ENCODE assay signal across 14 cellular contexts in the genomic region with DNA sequence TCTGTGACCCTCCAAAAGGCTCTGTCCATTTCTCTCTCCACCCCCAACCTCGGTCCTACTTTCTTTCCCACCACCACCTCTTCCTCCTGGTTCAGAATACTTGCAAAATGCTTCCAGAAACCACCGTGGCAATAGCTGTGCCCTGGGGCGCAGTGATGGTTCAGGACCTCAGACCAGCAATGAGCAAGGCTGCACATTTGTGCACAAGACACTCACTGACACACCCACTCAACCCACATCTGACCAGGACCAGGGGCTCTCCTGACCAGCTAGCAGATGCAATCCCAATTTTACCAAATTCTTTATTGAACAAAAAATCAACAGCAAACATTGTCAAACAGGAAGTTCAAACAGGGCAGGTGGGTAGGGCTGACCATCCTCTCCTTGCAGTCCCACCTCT. TPM values are rescaled to one million over a fixed set of nuclear protein-coding genes. Genes with fewer than 3 reads are reported as not detected.
DNase-seq lines count a peak whose midpoint lies in the region; ATAC-seq and TF ChIP-seq lines count a peak whose summit lies in the region.
"Had no signal": no experiment of that assay in that cellular context is flagged by ENCODE, and none has a peak within 500 bp of the region (broad histone marks: within the 10 kb centered on the region; RNA-seq: fewer than 3 reads in every experiment).

No MANE protein-coding gene starts in this region.

- no peaks in the 10 kb centered on the region for H3K36me3 Mint-ChIP-seq in activated naive CD4-positive, alpha-beta T cell treated with anti-CD3 and anti-CD28 coated beads, Interleukin-2, amount 50 U/mL, for 72 hours
- H3K36me3 Mint-ChIP-seq in WTC11, result no peaks in the 10 kb centered on the region

- no peak overlapping the region for H3K27ac ChIP-seq in lower lobe of right lung
- peak overlapping the region; percentile 87 for H3K27ac ChIP-seq in temporal lobe (ENCODE audit: low read depth, low read length)

- POLR2A ChIA-PET in WTC11 (lab: Charles Lee), result interaction anchor here (1.1 kb wide), 1 partner anchor 20 kb away, joined by 5 read pairs; no protein-coding TSS in a partner anchor

- H3K36me3 ChIP-seq in lower lobe of right lung, result no peaks in the 10 kb centered on the region

- ATAC-seq in activated naive CD4-positive, alpha-beta T cell treated with anti-CD3 and anti-CD28 coated beads, Interleukin-2, amount 50 U/mL, for 72 hours, result no peak
- ATAC-seq in WTC11, result no peak
- ATAC-seq in lower lobe of right lung, result no peak

- H3K9me3 ChIP-seq in lower lobe of right lung, result no peaks in the 10 kb centered on the region
- H3K9me3 ChIP-seq: Caco-2 had no signal

- peak overlapping the region; percentile 4 to 9 for H3K27ac Mint-ChIP-seq in activated naive CD4-positive, alpha-beta T cell treated with anti-CD3 and anti-CD28 coated beads, Interleukin-2, amount 50 U/mL, for 72 hours
- H3K27ac Mint-ChIP-seq in WTC11, result no peak overlapping the region
- H3K27ac Mint-ChIP-seq: stimulated activated naive CD8-positive, alpha-beta T cell treated with anti-CD3 and anti-CD28 coated beads, Interleukin-15, Interleukin-2, amounts not matched to agents 100 ng/mL and 50 ng/mL, for 24 hours had no signal

- no peaks in the 10 kb centered on the region for H3K27me3 Mint-ChIP-seq in WTC11 (ENCODE audit: low read depth)
- H3K27me3 Mint-ChIP-seq: stimulated activated naive CD8-positive, alpha-beta T cell treated with anti-CD3 and anti-CD28 coated beads, Interleukin-15, Interleukin-2, amounts not matched to agents 100 ng/mL and 50 ng/mL, for 24 hours had no signal

- intact Hi-C loops in lower lobe of right lung (cut with DNase I), result no loop called here

- TF ChIP-seq CTCF in WTC11 (IDR thresholded peaks at IDR 0.05), result no peak
- no peak for TF ChIP-seq CTCF in lower lobe of right lung (IDR thresholded peaks at IDR 0.05)

- CTCF ChIA-PET in WTC11 (lab: Charles Lee), result interaction anchor here (0.9 to 4.7 kb wide), 19 partner anchors 9 to 202 kb away, joined by 3 to 282 read pairs (median 19); partner anchors contain the start of genes ADGRB2 and COL16A1

- H3K9me3 Mint-ChIP-seq in activated naive CD4-positive, alpha-beta T cell treated with anti-CD3 and anti-CD28 coated beads, Interleukin-2, amount 50 U/mL, for 72 hours, result no peaks in the 10 kb centered on the region
- no peaks in the 10 kb centered on the region for H3K9me3 Mint-ChIP-seq in WTC11
- H3K9me3 Mint-ChIP-seq: stimulated activated naive CD8-positive, alpha-beta T cell treated with anti-CD3 and anti-CD28 coated beads, Interleukin-15, Interleukin-2, amounts not matched to agents 100 ng/mL and 50 ng/mL, for 24 hours had no signal

- H3K4me1 ChIP-seq in lower lobe of right lung, result no peaks in the 10 kb centered on the region

- H3K27me3 ChIP-seq in lower lobe of right lung (ENCODE audit: low read depth), result no peaks in the 10 kb centered on the region

- DNase-seq in activated naive CD4-positive, alpha-beta T cell treated with anti-CD3 and anti-CD28 coated beads, Interleukin-2, amount 50 U/mL, for 72 hours (ENCODE audit: low spot score in 2 of 2), result peak in 1 of 2 donors; percentile 48
- no peak for DNase-seq in activated naive CD4-positive, alpha-beta T cell (lab: John Stamatoyannopoulos, UW)
- DNase-seq in WTC11 (ENCODE audit: low spot score) (peak; percentile 1), lower lobe of right lung (peak; percentile 30), T-helper 9 cell (no peak), mucosa of gallbladder (ENCODE audit: low spot score) (no peak)
- DNase-seq in stimulated activated CD4-positive, alpha-beta T cell treated with anti-CD3 and anti-CD28 coated beads, Interleukin-1b, Interleukin-23, amount 100 ng/mL, for 48 hours, result no peak
- DNase-seq: ACHN, cortex of kidney, NCI-H2081, NCI-H524 had no signal

- H3K4me3 ChIP-seq in lower lobe of right lung, result no peak overlapping the region

- H3K4me3 Mint-ChIP-seq in WTC11, result no peak overlapping the region

- H3K4me1 Mint-ChIP-seq in WTC11, result peaks cover 11% of the 10 kb centered on the region

TF ChIP-seq in WTC11, 78 proteins besides CTCF, POLR2A, EP300 and RAD21 (continues in another document):
- TF ChIP-seq, protein P1, sequence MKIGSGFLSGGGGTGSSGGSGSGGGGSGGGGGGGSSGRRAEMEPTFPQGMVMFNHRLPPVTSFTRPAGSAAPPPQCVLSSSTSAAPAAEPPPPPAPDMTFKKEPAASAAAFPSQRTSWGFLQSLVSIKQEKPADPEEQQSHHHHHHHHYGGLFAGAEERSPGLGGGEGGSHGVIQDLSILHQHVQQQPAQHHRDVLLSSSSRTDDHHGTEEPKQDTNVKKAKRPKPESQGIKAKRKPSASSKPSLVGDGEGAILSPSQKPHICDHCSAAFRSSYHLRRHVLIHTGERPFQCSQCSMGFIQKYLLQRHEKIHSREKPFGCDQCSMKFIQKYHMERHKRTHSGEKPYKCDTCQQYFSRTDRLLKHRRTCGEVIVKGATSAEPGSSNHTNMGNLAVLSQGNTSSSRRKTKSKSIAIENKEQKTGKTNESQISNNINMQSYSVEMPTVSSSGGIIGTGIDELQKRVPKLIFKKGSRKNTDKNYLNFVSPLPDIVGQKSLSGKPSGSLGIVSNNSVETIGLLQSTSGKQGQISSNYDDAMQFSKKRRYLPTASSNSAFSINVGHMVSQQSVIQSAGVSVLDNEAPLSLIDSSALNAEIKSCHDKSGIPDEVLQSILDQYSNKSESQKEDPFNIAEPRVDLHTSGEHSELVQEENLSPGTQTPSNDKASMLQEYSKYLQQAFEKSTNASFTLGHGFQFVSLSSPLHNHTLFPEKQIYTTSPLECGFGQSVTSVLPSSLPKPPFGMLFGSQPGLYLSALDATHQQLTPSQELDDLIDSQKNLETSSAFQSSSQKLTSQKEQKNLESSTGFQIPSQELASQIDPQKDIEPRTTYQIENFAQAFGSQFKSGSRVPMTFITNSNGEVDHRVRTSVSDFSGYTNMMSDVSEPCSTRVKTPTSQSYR (CRISPR knock-in tag; IDR thresholded peaks at IDR 0.05), result no peak
- TF ChIP-seq ELF4 (CRISPR knock-in tag; IDR thresholded peaks at IDR 0.05; ENCODE audit: low read depth), result no peak
- no peak for TF ChIP-seq MYBL2 (CRISPR knock-in tag; IDR thresholded peaks at IDR 0.05)
- TF ChIP-seq IRF2 (CRISPR knock-in tag; IDR thresholded peaks at IDR 0.05; ENCODE audit: borderline replicate concordance, low read depth), result no peak
- TF ChIP-seq, protein P2, sequence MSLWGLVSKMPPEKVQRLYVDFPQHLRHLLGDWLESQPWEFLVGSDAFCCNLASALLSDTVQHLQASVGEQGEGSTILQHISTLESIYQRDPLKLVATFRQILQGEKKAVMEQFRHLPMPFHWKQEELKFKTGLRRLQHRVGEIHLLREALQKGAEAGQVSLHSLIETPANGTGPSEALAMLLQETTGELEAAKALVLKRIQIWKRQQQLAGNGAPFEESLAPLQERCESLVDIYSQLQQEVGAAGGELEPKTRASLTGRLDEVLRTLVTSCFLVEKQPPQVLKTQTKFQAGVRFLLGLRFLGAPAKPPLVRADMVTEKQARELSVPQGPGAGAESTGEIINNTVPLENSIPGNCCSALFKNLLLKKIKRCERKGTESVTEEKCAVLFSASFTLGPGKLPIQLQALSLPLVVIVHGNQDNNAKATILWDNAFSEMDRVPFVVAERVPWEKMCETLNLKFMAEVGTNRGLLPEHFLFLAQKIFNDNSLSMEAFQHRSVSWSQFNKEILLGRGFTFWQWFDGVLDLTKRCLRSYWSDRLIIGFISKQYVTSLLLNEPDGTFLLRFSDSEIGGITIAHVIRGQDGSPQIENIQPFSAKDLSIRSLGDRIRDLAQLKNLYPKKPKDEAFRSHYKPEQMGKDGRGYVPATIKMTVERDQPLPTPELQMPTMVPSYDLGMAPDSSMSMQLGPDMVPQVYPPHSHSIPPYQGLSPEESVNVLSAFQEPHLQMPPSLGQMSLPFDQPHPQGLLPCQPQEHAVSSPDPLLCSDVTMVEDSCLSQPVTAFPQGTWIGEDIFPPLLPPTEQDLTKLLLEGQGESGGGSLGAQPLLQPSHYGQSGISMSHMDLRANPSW (CRISPR knock-in tag; conservative IDR thresholded peaks at IDR 0.05; ENCODE audit: low read depth), result no peak
- no peak for TF ChIP-seq PRRX2 (CRISPR knock-in tag; IDR thresholded peaks at IDR 0.05)
- TF ChIP-seq ZNF219 (CRISPR knock-in tag; IDR thresholded peaks at IDR 0.05; ENCODE audit: borderline replicate concordance), result no peak
- TF ChIP-seq NR2C2 (CRISPR knock-in tag; IDR thresholded peaks at IDR 0.05), result no peak
- TF ChIP-seq ETV6 (CRISPR knock-in tag; IDR thresholded peaks at IDR 0.05), result no peak
- TF ChIP-seq, protein P3, sequence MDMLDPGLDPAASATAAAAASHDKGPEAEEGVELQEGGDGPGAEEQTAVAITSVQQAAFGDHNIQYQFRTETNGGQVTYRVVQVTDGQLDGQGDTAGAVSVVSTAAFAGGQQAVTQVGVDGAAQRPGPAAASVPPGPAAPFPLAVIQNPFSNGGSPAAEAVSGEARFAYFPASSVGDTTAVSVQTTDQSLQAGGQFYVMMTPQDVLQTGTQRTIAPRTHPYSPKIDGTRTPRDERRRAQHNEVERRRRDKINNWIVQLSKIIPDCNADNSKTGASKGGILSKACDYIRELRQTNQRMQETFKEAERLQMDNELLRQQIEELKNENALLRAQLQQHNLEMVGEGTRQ (CRISPR knock-in tag; IDR thresholded peaks at IDR 0.05), result no peak
- TF ChIP-seq, protein P4, sequence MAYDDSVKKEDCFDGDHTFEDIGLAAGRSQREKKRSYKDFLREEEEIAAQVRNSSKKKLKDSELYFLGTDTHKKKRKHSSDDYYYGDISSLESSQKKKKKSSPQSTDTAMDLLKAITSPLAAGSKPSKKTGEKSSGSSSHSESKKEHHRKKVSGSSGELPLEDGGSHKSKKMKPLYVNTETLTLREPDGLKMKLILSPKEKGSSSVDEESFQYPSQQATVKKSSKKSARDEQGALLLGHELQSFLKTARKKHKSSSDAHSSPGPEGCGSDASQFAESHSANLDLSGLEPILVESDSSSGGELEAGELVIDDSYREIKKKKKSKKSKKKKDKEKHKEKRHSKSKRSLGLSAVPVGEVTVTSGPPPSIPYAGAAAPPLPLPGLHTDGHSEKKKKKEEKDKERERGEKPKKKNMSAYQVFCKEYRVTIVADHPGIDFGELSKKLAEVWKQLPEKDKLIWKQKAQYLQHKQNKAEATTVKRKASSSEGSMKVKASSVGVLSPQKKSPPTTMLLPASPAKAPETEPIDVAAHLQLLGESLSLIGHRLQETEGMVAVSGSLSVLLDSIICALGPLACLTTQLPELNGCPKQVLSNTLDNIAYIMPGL (CRISPR knock-in tag; IDR thresholded peaks at IDR 0.05), result no peak
- TF ChIP-seq ZNF263 (CRISPR knock-in tag; IDR thresholded peaks at IDR 0.05; ENCODE audit: low read depth), result no peak

RNA-seq across cellular contexts. Expression of gene SPOCD1, which starts 25.7 kb away (rescaled TPM):
- total RNA-seq in activated naive CD4-positive, alpha-beta T cell treated with anti-CD3 and anti-CD28 coated beads, Interleukin-2, amount 50 U/mL, for 72 hours, result 1 to 10 TPM in 1 of 2 donors, under 1 TPM in 1; 0.46 to 1.8 TPM
- total RNA-seq in WTC11 (2021) (3.0 to 4.9 TPM (median 3.7 TPM) in 3 replicates), lower lobe of right lung (21.6 TPM), temporal lobe (not detected), mucosa of gallbladder (1.8 TPM)

RNA-seq across cellular contexts. Expression of gene ADGRB2, which starts 26.0 kb away (rescaled TPM):
- 1 to 10 TPM in 1 of 2 donors, under 1 TPM in 1; 0.49 to 1.1 TPM for total RNA-seq in activated naive CD4-positive, alpha-beta T cell treated with anti-CD3 and anti-CD28 coated beads, Interleukin-2, amount 50 U/mL, for 72 hours
- total RNA-seq in WTC11 (2021) (29.6 to 39.3 TPM (median 30.1 TPM) in 3 replicates), lower lobe of right lung (1.1 TPM), temporal lobe (60.2 TPM), mucosa of gallbladder (6.0 TPM)

Comparison
In these comparisons a context has a peak if more than half of its experiments do, and no peak if none do; other contexts are left out.
1. DNase-seq: peak in WTC11 (single experiment) and lower lobe of right lung (single experiment); none in activated naive CD4-positive, alpha-beta T cell (0 of 4), stimulated activated CD4-positive, alpha-beta T cell treated with anti-CD3 and anti-CD28 coated beads, Interleukin-1b, Interleukin-23, amount 100 ng/mL, for 48 hours (single experiment), T-helper 9 cell (single experiment) and mucosa of gallbladder (single experiment).